Comparison of ENCODE assay signal across 24 cellular contexts in the genomic region with DNA sequence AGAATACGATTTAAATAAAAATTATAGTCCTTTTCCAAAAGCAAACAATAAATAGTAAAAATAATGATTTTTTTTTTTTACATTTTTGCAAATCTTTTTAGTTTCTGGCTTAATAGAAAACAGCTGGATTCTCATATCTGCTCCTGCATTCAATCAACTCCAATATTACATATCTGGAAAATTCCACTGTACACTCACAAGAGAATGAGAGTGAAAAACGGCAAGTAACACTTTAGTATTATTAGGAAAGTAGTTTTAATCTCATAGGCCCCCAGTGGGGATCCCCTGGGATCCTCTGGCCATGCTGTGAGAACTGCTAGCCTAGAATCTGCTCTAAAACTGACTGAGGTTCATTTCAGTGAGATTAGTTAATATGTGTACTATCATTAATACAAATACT.
DNase-seq lines count a peak whose midpoint lies in the region; ATAC-seq, FAIRE-seq and TF ChIP-seq lines count a peak whose summit lies in the region.
"Had no signal": no experiment of that assay in that cellular context is flagged by ENCODE, and none has a peak within 500 bp of the region (broad histone marks: within the 10 kb centered on the region; RNA-seq: fewer than 3 reads in every experiment).

No MANE protein-coding gene starts in this region.

- H3K4me1 ChIP-seq in right atrium auricular region (peaks cover 0 to 6% of the 10 kb centered on the region in 2 donors), adipocyte (ENCODE audit: control insufficient read depth, insufficient read depth, low read length) (peaks cover 36% of the 10 kb centered on the region)
- H3K4me1 ChIP-seq: BLaER1 had no signal

- intact Hi-C loops in Right ventricle myocardium inferior (cut with DNase I): no loop called here

- H3K27me3 ChIP-seq in right atrium auricular region: no peaks in the 10 kb centered on the region
- H3K27me3 ChIP-seq in adipocyte (replicated peaks; ENCODE audit: control insufficient read depth, insufficient read depth, low read length): no peaks in the 10 kb centered on the region
- H3K27me3 ChIP-seq: BLaER1 had no signal

- no peak for DNase-seq in Right ventricle myocardium inferior (ENCODE audit: missing footprints)
- DNase-seq in right atrium auricular region (ENCODE audit: low spot score): no peak
- peak; percentile 58 for DNase-seq in adipocyte (ENCODE audit: low read depth)
- DNase-seq in fibroblast of the aortic adventitia (ENCODE audit: low read depth): peak; percentile 6
- DNase-seq in frontal cortex (ENCODE audit: low spot score in 2 of 2): no peak
- no peak for DNase-seq in NCI-H2029 (lab: John Stamatoyannopoulos, UW)
- DNase-seq in NCI-H1930 (lab: John Stamatoyannopoulos, UW): no peak
- no peak for DNase-seq in midbrain (lab: John Stamatoyannopoulos, UW)
- DNase-seq: ACHN; CD4-positive, alpha-beta T cell; COR-L47; DMS79; KBM-7; NCI-H1105; NCI-H146; NCI-H2081; NCI-H2171; NCI-H345; NCI-H524; NCI-H774; SHP77 treated with DMSO at 0.1 percent for 48 hours had no signal

- TF ChIP-seq CTCF in right atrium auricular region (IDR thresholded peaks at IDR 0.05): no peak
- no peak for TF ChIP-seq CTCF in fibroblast of the aortic adventitia (IDR thresholded peaks at IDR 0.05; ENCODE audit: insufficient read depth, low read length)

- H3K36me3 ChIP-seq in right atrium auricular region (no peaks in the 10 kb centered on the region), adipocyte (ENCODE audit: control insufficient read depth, insufficient read depth, low read length, severe bottlenecking) (no peaks in the 10 kb centered on the region)
- H3K36me3 ChIP-seq: BLaER1 had no signal

- H3K9me3 ChIP-seq in right atrium auricular region (no peaks in the 10 kb centered on the region), adipocyte (ENCODE audit: control insufficient read depth, low read length) (no peaks in the 10 kb centered on the region)
- H3K9me3 ChIP-seq: BLaER1 had no signal

- H3K4me3 ChIP-seq in right atrium auricular region: no peak overlapping the region
- no peak overlapping the region for H3K4me3 ChIP-seq in adipocyte (ENCODE audit: low read length)
- H3K4me3 ChIP-seq in fibroblast of the aortic adventitia (ENCODE audit: low read depth, low read length): no peak overlapping the region
- H3K4me3 ChIP-seq: BLaER1 had no signal

- FAIRE-seq in frontal cortex (lab: Jason Lieb, UNC): no peak
- FAIRE-seq: HepG2 had no signal

- peak; percentile 42 for ATAC-seq in Right ventricle myocardium inferior
- ATAC-seq: HepG2 had no signal

- H3K27ac ChIP-seq in right atrium auricular region: no peak overlapping the region
- H3K27ac ChIP-seq: 22Rv1, BLaER1 had no signal

- no peak overlapping the region for H3K9ac ChIP-seq in adipocyte (ENCODE audit: low read length)
- H3K9ac ChIP-seq: BLaER1 had no signal

Comparison
In these comparisons a context has a peak if more than half of its experiments do, and no peak if none do; other contexts are left out.
1. DNase-seq: peak in adipocyte (single experiment) and fibroblast of the aortic adventitia (single experiment); none in Right ventricle myocardium inferior (single experiment), right atrium auricular region (single experiment), frontal cortex (0 of 2), NCI-H2029 (single experiment), NCI-H1930 (0 of 2) and midbrain (single experiment).